Comparison of ENCODE assay signal across 5 cellular contexts in the genomic region with DNA sequence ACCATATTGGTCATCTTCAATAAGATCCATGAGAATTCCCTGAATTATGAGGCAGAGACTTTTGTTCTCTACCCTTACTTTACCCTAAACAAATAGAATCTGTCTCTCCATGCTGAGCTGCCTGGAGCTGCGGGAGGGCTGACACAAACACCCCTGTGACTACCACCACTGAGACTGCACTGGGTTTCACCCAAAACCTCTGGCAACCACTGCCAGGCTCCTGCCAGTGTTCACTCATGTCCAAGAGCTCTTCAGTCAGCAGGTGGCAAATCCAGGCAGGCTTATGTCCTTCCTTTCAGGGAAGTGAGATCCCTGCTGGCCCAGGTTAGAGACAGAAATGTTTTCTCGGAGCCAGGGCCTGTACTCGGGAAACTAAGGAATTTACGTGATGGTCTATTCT.
"Had no signal": no experiment of that assay in that cellular context is flagged by ENCODE, and none has a peak within 500 bp of the region (broad histone marks: within the 10 kb centered on the region; RNA-seq: fewer than 3 reads in every experiment).

No MANE protein-coding gene starts in this region.

- DNase-seq: IMR-90, KBM-7, KG1 had no signal

- ATAC-seq: HepG2, K562 had no signal

- H3K4me3 ChIP-seq: K562 had no signal
